ENCODE assay signal across 7 cellular contexts in genomic region chr16:85451137-85451536, GRCh38.
A peak's percentile ranks its signal among the peaks of the same experiment; 100 is the strongest.
DNase-seq lines count a peak whose midpoint lies in the region; ATAC-seq, FAIRE-seq and TF ChIP-seq lines count a peak whose summit lies in the region.
"Not testable (repeated sequence)": the region's sequence is repeated elsewhere in the genome, so short reads cannot be mapped to it uniquely, and the experiment has no call there.

No MANE protein-coding gene starts in this region.

- H3K4ac ChIP-seq in H1 (replicated peaks; ENCODE audit: insufficient read length, low read depth, low read length): peak overlapping the region; percentile 69

- H3K36me3 ChIP-seq in CD8-positive, alpha-beta T cell (ENCODE audit: insufficient read depth, low read length); H1 (ENCODE audit: control insufficient read depth in 2 of 4, insufficient read depth in 4 of 4, low read length in 3 of 4): not testable (repeated sequence)
- peaks cover 11% of the 10 kb centered on the region for H3K36me3 ChIP-seq in WERI-Rb-1

- intact Hi-C loops in CD8-positive, alpha-beta T cell (cut with DNase I, micrococcal nuclease): not testable (repeated sequence)

- not testable (repeated sequence) for FAIRE-seq in H1 (lab: Jason Lieb, UNC)

- H3K4me2 ChIP-seq in H1 (ENCODE audit: insufficient read depth in 1 of 2, low read depth in 2 of 2, low read length in 2 of 2): not testable (repeated sequence)

- not testable (repeated sequence) for H3K9me3 ChIP-seq in CD8-positive, alpha-beta T cell (ENCODE audit: low read length); WERI-Rb-1 (ENCODE audit: severe bottlenecking); H1 (ENCODE audit: insufficient read depth in 2 of 2, low read depth in 1 of 2, low read length in 1 of 2)

- peaks cover 72% of the 10 kb centered on the region for H3K4me1 ChIP-seq in CD8-positive, alpha-beta T cell (ENCODE audit: insufficient read depth, low read length)
- H3K4me1 ChIP-seq in H1 (replicated peaks in 1 of 4; ENCODE audit: control insufficient read depth in 3 of 4, insufficient read depth in 4 of 4, low read length in 3 of 4): peaks cover 0 to 15% (median 9%) of the 10 kb centered on the region in 4 experiments; a peak in 6 of 7 replicates

- H3K9ac ChIP-seq in H1 (replicated peaks in 1 of 4; ENCODE audit: extremely low read depth in 1 of 4, low read depth in 3 of 4, low read length in 3 of 4): not testable (repeated sequence)

- not testable (repeated sequence) for TF ChIP-seq EP300 in H1 (IDR thresholded peaks at IDR 0.05; ENCODE audit: borderline replicate concordance in 1 of 2, low read depth in 2 of 2, low read length in 2 of 2)

- H2BK15ac ChIP-seq in H1 (ENCODE audit: low read length): peak overlapping the region; percentile 88; the same call in 1 of the 2 replicates

- not testable (repeated sequence) for H2BK5ac ChIP-seq in H1 (ENCODE audit: low read depth, low read length)

- H3K27me3 Mint-ChIP-seq in CD8-positive, alpha-beta T cell (ENCODE audit: low read depth); activated naive CD8-positive, alpha-beta T cell treated with anti-CD3 and anti-CD28 coated beads, Interleukin-2, amount 50 U/mL, for 24 hours; naive thymus-derived CD8-positive, alpha-beta T cell: not testable (repeated sequence)

- H3K4me3 ChIP-seq in CD8-positive, alpha-beta T cell (ENCODE audit: low read depth, low read length); Jurkat, Clone E6-1 (ENCODE audit: low read length); H1 (ENCODE audit: extremely low read depth in 1 of 4, insufficient read depth in 2 of 4, low read depth in 3 of 4, low read length in 4 of 4): not testable (repeated sequence)
- peak overlapping the region; percentile 39 for H3K4me3 ChIP-seq in WERI-Rb-1 (ENCODE audit: low read depth, low read length)

- H3K27ac ChIP-seq in CD8-positive, alpha-beta T cell (ENCODE audit: low read depth, low read length); H1 (ENCODE audit: low read depth, low read length): not testable (repeated sequence)
- H3K27ac ChIP-seq in WERI-Rb-1: peak overlapping the region; percentile 79

- H3K4me3 Mint-ChIP-seq in CD8-positive, alpha-beta T cell: peak overlapping the region; percentile 3
- H3K4me3 Mint-ChIP-seq in activated naive CD8-positive, alpha-beta T cell treated with anti-CD3 and anti-CD28 coated beads, Interleukin-2, amount 50 U/mL, for 24 hours: not testable (repeated sequence)
- H3K4me3 Mint-ChIP-seq in naive thymus-derived CD8-positive, alpha-beta T cell: peak overlapping the region in 8 of 10 donors; percentile 5 to 73 (median 54)

- CTCF ChIA-PET in CD8-positive, alpha-beta T cell (lab: Charles Lee): interaction anchor here (3.8 to 6.1 kb wide), 2 partner anchors 14 to 165 kb away, joined by 13 to 56 read pairs; no protein-coding TSS in a partner anchor
- CTCF ChIA-PET in H1 (lab: Charles Lee; ENCODE audit: partially characterized antibody): interaction anchor here (0.6 to 3.0 kb wide), 5 partner anchors 14 to 80 kb away, joined by 3 to 8 read pairs (median 3); no protein-coding TSS in a partner anchor

- H2AFZ ChIP-seq in H1 (ENCODE audit: low read length): not testable (repeated sequence)

- POLR2A ChIA-PET in CD8-positive, alpha-beta T cell (lab: Charles Lee): interaction anchor here (0.5 to 1.2 kb wide), 3 partner anchors 11 to 299 kb away, joined by 3 to 5 read pairs (median 3); no protein-coding TSS in a partner anchor
- POLR2A ChIA-PET in H1 (lab: Charles Lee; ENCODE audit: partially characterized antibody): not testable (repeated sequence)
- POLR2A ChIA-PET in naive thymus-derived CD8-positive, alpha-beta T cell (lab: Charles Lee): interaction anchor here (0.6 to 6.5 kb wide), 7 partner anchors 10 to 162 kb away, joined by 3 to 87 read pairs (median 10); partner anchors contain the start of gene GSE1

- not testable (repeated sequence) for DNase-seq in CD8-positive, alpha-beta T cell; WERI-Rb-1; activated naive CD8-positive, alpha-beta T cell treated with anti-CD3 and anti-CD28 coated beads, Interleukin-2, amount 50 U/mL, for 24 hours; H1 (ENCODE audit: low read depth in 1 of 2, low spot score in 2 of 2)
- DNase-seq in Jurkat, Clone E6-1 (ENCODE audit: low read depth, low spot score): peak; percentile 55
- DNase-seq in NCI-H69 (lab: John Stamatoyannopoulos, UW): peak; percentile 30
- peak in 2 of 10 donors; percentile 23 to 36 for DNase-seq in naive thymus-derived CD8-positive, alpha-beta T cell

- H3K23me2 ChIP-seq in H1 (ENCODE audit: low read depth, low read length): not testable (repeated sequence)

- H3K36me3 Mint-ChIP-seq in CD8-positive, alpha-beta T cell; activated naive CD8-positive, alpha-beta T cell treated with anti-CD3 and anti-CD28 coated beads, Interleukin-2, amount 50 U/mL, for 24 hours (ENCODE audit: low read depth); naive thymus-derived CD8-positive, alpha-beta T cell: not testable (repeated sequence)

- not testable (repeated sequence) for ATAC-seq in CD8-positive, alpha-beta T cell; activated naive CD8-positive, alpha-beta T cell treated with anti-CD3 and anti-CD28 coated beads, Interleukin-2, amount 50 U/mL, for 24 hours
- ATAC-seq in naive thymus-derived CD8-positive, alpha-beta T cell: peak in 1 of 2 donors; percentile 11

- not testable (repeated sequence) for H3K9me3 Mint-ChIP-seq in CD8-positive, alpha-beta T cell; activated naive CD8-positive, alpha-beta T cell treated with anti-CD3 and anti-CD28 coated beads, Interleukin-2, amount 50 U/mL, for 24 hours; naive thymus-derived CD8-positive, alpha-beta T cell

- not testable (repeated sequence) for H2BK12ac ChIP-seq in H1 (ENCODE audit: low read depth, low read length)

- peaks cover 54% of the 10 kb centered on the region for H3K4me1 Mint-ChIP-seq in CD8-positive, alpha-beta T cell (ENCODE audit: low read depth)
- H3K4me1 Mint-ChIP-seq in activated naive CD8-positive, alpha-beta T cell treated with anti-CD3 and anti-CD28 coated beads, Interleukin-2, amount 50 U/mL, for 24 hours: peaks cover 37% of the 10 kb centered on the region
- H3K4me1 Mint-ChIP-seq in naive thymus-derived CD8-positive, alpha-beta T cell: peaks cover 27 to 77% (median 59%) of the 10 kb centered on the region in 4 donors

- not testable (repeated sequence) for H3K18ac ChIP-seq in H1 (ENCODE audit: extremely low read depth, low read length)

- not testable (repeated sequence) for H2BK20ac ChIP-seq in H1 (ENCODE audit: low read length)

- TF ChIP-seq RAD21 in H1 (IDR thresholded peaks at IDR 0.05 in 1 of 2, conservative IDR thresholded peaks at IDR 0.05 in 1 of 2; ENCODE audit: low read depth in 2 of 2, low read length in 2 of 2): not testable (repeated sequence)

- not testable (repeated sequence) for H3K79me2 ChIP-seq in H1 (ENCODE audit: control insufficient read depth in 1 of 2, insufficient read depth in 2 of 2, low read length in 2 of 2)

- H4K5ac ChIP-seq in H1 (ENCODE audit: insufficient read length, low read depth, low read length): not testable (repeated sequence)

- not testable (repeated sequence) for TF ChIP-seq POLR2A in H1 (IDR thresholded peaks at IDR 0.05; ENCODE audit: control extremely low read depth in 1 of 2, low read depth in 2 of 2, low read length in 2 of 2)

- H2BK120ac ChIP-seq in H1 (replicated peaks; ENCODE audit: low read depth, low read length): not testable (repeated sequence)

- not testable (repeated sequence) for H3K27me3 ChIP-seq in CD8-positive, alpha-beta T cell (ENCODE audit: insufficient read depth, low read length); WERI-Rb-1 (ENCODE audit: insufficient read depth, low read depth, severe bottlenecking); H1 (replicated peaks in 1 of 4; ENCODE audit: control insufficient read depth in 3 of 4, extremely low read depth in 1 of 4, insufficient read depth in 3 of 4, low read length in 3 of 4)

- 92% methylated on average over 7 of the region's 11 CpGs; no CpG with 5 or more reads in 1 of the 2 experiments for WGBS in H1 (ENCODE audit: extremely low coverage in 1 of 2, insufficient coverage in 1 of 2, insufficient read length in 1 of 2, insufficient replicate concordance in 2 of 2, low coverage in 1 of 2, low lambda C conversion rate in 2 of 2, missing lambda C conversion rate in 1 of 2), 2 experiments

- H3K23ac ChIP-seq in H1 (ENCODE audit: insufficient read length): not testable (repeated sequence)

- H3K56ac ChIP-seq in H1 (replicated peaks; ENCODE audit: insufficient read length, low read depth, low read length): not testable (repeated sequence)

- H4K20me1 ChIP-seq in H1 (replicated peaks in 1 of 2; ENCODE audit: control insufficient read depth in 1 of 2, insufficient read depth in 2 of 2, low read length in 2 of 2): not testable (repeated sequence)

- not testable (repeated sequence) for TF ChIP-seq CTCF in CD8-positive, alpha-beta T cell (IDR thresholded peaks at IDR 0.05); WERI-Rb-1 (IDR thresholded peaks at IDR 0.05; ENCODE audit: low read depth, low read length); H1 (IDR thresholded peaks at IDR 0.05; ENCODE audit: control extremely low read depth in 1 of 3, insufficient read depth in 1 of 3, low read depth in 1 of 3, low read length in 3 of 3)

- not testable (repeated sequence) for H2AK5ac ChIP-seq in H1 (ENCODE audit: low read depth, low read length)

- H3K79me1 ChIP-seq in H1 (ENCODE audit: low read depth, low read length): not testable (repeated sequence)

- not testable (repeated sequence) for H3K14ac ChIP-seq in H1 (ENCODE audit: insufficient read length)

- not testable (repeated sequence) for H4K91ac ChIP-seq in H1 (replicated peaks; ENCODE audit: insufficient read length, low read length)

- peak overlapping the region; percentile 73 for H3K27ac Mint-ChIP-seq in CD8-positive, alpha-beta T cell
- H3K27ac Mint-ChIP-seq in activated naive CD8-positive, alpha-beta T cell treated with anti-CD3 and anti-CD28 coated beads, Interleukin-2, amount 50 U/mL, for 24 hours: peak overlapping the region; percentile 30
- H3K27ac Mint-ChIP-seq in naive thymus-derived CD8-positive, alpha-beta T cell: peak overlapping the region; percentile 20 to 86 (median 78)

- not testable (repeated sequence) for H4K8ac ChIP-seq in H1 (ENCODE audit: extremely low read depth, insufficient read depth, low read length)
